1 cellular context compared by ENCODE assay signal in genomic region chr9:35914307-35914807, GRCh38.
TF ChIP-seq lines count a peak whose summit lies in the region.

No MANE protein-coding gene starts in this region.

TF ChIP-seq in K562, 482 proteins besides CTCF, POLR2A, EP300 and RAD21 (continued from another document):
- TF ChIP-seq RB1 (IDR thresholded peaks at IDR 0.05; ENCODE audit: low read depth) (peak; percentile 38; the same call in 1 of the 2 replicates), SP2 (IDR thresholded peaks at IDR 0.05; ENCODE audit: extremely low read depth, low read depth, low read length, poor library complexity, severe bottlenecking) (no peak), ZHX1 (conservative IDR thresholded peaks at IDR 0.05; ENCODE audit: low read length) (no peak), TRIM24 (IDR thresholded peaks at IDR 0.05) (peak in 1 of 2 experiments; percentile 39; a peak in 1 of 4 replicates), E2F4 (CRISPR knock-in tag; IDR thresholded peaks at IDR 0.05; ENCODE audit: low read depth) (0 out of 2 replicates have a peak, but pooled peaks have one; percentile 9), ZKSCAN1 (IDR thresholded peaks at IDR 0.05; ENCODE audit: low read depth, low read length) (0 out of 2 replicates have a peak, but pooled peaks have one; percentile 37), MYNN (IDR thresholded peaks at IDR 0.05) (peak; percentile 82), MYNN (CRISPR knock-in tag; IDR thresholded peaks at IDR 0.05) (no peak), ARID1B (IDR thresholded peaks at IDR 0.05) (peak; percentile 72), XRCC4 (IDR thresholded peaks at IDR 0.05; ENCODE audit: extremely low read depth, insufficient read depth, insufficient read length) (no peak), ATF3 (IDR thresholded peaks at IDR 0.05) (no peak), ATF3 (CRISPR knock-in tag; conservative IDR thresholded peaks at IDR 0.05) (no peak), MBD2 (IDR thresholded peaks at IDR 0.05; ENCODE audit: borderline replicate concordance, low read depth) (peak; percentile 56; the same call in 1 of the 2 replicates), HSF4 (CRISPR knock-in tag; IDR thresholded peaks at IDR 0.05; ENCODE audit: borderline replicate concordance) (no peak), ELF1 (tag; IDR thresholded peaks at IDR 0.05) (0 out of 2 replicates have a peak, but pooled peaks have one; percentile 28), ZNF583 (CRISPR knock-in tag; IDR thresholded peaks at IDR 0.05) (peak; percentile 38; the same call in 1 of the 2 replicates), UBTF (IDR thresholded peaks at IDR 0.05; ENCODE audit: borderline replicate concordance in 1 of 2, low read depth in 2 of 2, low read length in 2 of 2) (0 out of 4 replicates have a peak, but pooled peaks of 1 of the 2 experiments have one; percentile 60), SPI1 (IDR thresholded peaks at IDR 0.05; ENCODE audit: borderline replicate concordance, low read depth, low read length) (peak; percentile 35; the same call in 1 of the 2 replicates), PHF20 (IDR thresholded peaks at IDR 0.05; ENCODE audit: partially characterized antibody) (no peak), HOMEZ (CRISPR knock-in tag; IDR thresholded peaks at IDR 0.05) (no peak), ERF (CRISPR knock-in tag; IDR thresholded peaks at IDR 0.05) (no peak), NRF1 (conservative IDR thresholded peaks at IDR 0.05 in 1 of 2, IDR thresholded peaks at IDR 0.05 in 1 of 2) (peak; percentile 70 to 76), MAZ (CRISPR knock-in tag; conservative IDR thresholded peaks at IDR 0.05 in 1 of 2, IDR thresholded peaks at IDR 0.05 in 1 of 2) (peak; percentile 31 to 47; a peak in 2 of 4 replicates), ZNF197 (CRISPR knock-in tag; IDR thresholded peaks at IDR 0.05; ENCODE audit: low read depth) (no peak), ATF1 (CRISPR knock-in tag; IDR thresholded peaks at IDR 0.05) (no peak), ATF1 (tag; IDR thresholded peaks at IDR 0.05) (0 out of 2 replicates have a peak, but pooled peaks have one; percentile 45), ATF7 (IDR thresholded peaks at IDR 0.05) (0 out of 2 replicates have a peak, but pooled peaks have one; percentile 54), USF1 (CRISPR knock-in tag; IDR thresholded peaks at IDR 0.05) (no peak), CREB1 (IDR thresholded peaks at IDR 0.05) (0 out of 2 replicates have a peak, but pooled peaks have one; percentile 8), CREB1 (CRISPR knock-in tag; IDR thresholded peaks at IDR 0.05) (peak; percentile 40; the same call in 1 of the 2 replicates), NR2C1 (IDR thresholded peaks at IDR 0.05) (no peak), NR2C1 (tag; IDR thresholded peaks at IDR 0.05) (peak; percentile 67), THAP12 (CRISPR knock-in tag; IDR thresholded peaks at IDR 0.05) (no peak), SMARCE1 (IDR thresholded peaks at IDR 0.05) (0 out of 2 replicates have a peak, but pooled peaks have one; percentile 30), HCFC1 (IDR thresholded peaks at IDR 0.05; ENCODE audit: low read depth, low read length) (0 out of 2 replicates have a peak, but pooled peaks have one; percentile 26), ZNF79 (CRISPR knock-in tag; IDR thresholded peaks at IDR 0.05; ENCODE audit: low read depth) (no peak), RBFOX2 (IDR thresholded peaks at IDR 0.05; ENCODE audit: low read depth, low read length) (peak; percentile 61), SRSF7 (optimal IDR thresholded peaks at IDR 0.05; ENCODE audit: low read depth, low read length) (no peak), ZNF589 (CRISPR knock-in tag; IDR thresholded peaks at IDR 0.05; ENCODE audit: low read depth) (peak; percentile 63; the same call in 1 of the 2 replicates), KDM5B (IDR thresholded peaks at IDR 0.05; ENCODE audit: insufficient replicate concordance, low read depth, low read length) (peak; percentile 37), NBN (IDR thresholded peaks at IDR 0.05; ENCODE audit: low read depth) (peak; percentile 80), GATAD2B (IDR thresholded peaks at IDR 0.05; ENCODE audit: borderline replicate concordance) (no peak; the same call in 1 of the 2 replicates), ZNF408 (CRISPR knock-in tag; IDR thresholded peaks at IDR 0.05; ENCODE audit: low read depth) (no peak), TFAP4 (CRISPR knock-in tag; IDR thresholded peaks at IDR 0.05; ENCODE audit: borderline replicate concordance) (peak; percentile 76; the same call in 1 of the 2 replicates), FUS (optimal IDR thresholded peaks at IDR 0.05; ENCODE audit: low read depth, low read length) (no peak), TCF3 (CRISPR knock-in tag; IDR thresholded peaks at IDR 0.05) (peak; percentile 57; the same call in 1 of the 2 replicates), PCBP1 (IDR thresholded peaks at IDR 0.05; ENCODE audit: low read depth, low read length, poor library complexity, severe bottlenecking) (no peak), SNRNP70 (optimal IDR thresholded peaks at IDR 0.05; ENCODE audit: low read depth, low read length) (no peak), HDGF (IDR thresholded peaks at IDR 0.05) (peak; percentile 48; the same call in 1 of the 2 replicates), GATAD2A (IDR thresholded peaks at IDR 0.05) (peak; percentile 66; the same call in 1 of the 2 replicates), CBFA2T3 (IDR thresholded peaks at IDR 0.05) (peak; percentile 69), KLF6 (CRISPR knock-in tag; IDR thresholded peaks at IDR 0.05; ENCODE audit: borderline replicate concordance) (peak; percentile 9; the same call in 1 of the 2 replicates)
